Comparison of ENCODE assay signal across 10 cellular contexts in the genomic region with DNA sequence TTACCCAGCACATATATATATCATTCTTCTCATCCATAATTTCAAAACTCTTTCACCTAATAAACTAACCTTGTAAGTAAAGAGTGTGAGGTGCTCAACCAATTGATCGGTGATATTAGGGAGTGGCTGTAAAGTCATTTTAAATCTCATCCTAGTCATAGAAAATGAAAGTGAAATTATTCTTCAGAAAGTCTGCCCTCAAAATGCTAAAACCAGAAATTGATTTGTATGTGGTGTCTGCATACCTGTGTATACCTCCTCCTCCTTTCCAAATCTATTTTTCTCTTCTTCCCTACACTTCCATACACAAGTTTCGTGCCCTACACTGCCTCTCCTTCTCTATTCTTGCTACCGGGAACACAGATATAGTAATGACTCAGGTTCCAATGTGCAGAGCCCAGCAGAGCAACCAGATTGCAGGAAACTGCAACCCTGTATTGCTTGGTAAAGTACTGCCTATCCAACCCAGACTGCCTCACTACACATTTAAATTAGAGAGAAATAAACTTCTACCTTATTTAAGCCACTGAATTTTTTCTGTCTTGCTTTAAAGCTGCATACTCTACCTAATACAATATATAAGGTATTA. TPM values are rescaled to one million over a fixed set of nuclear protein-coding genes. Genes with fewer than 3 reads are reported as not detected.
A peak's percentile ranks its signal among the peaks of the same experiment; 100 is the strongest.
DNase-seq lines count a peak whose midpoint lies in the region; ATAC-seq and TF ChIP-seq lines count a peak whose summit lies in the region.
"Had no signal": no experiment of that assay in that cellular context is flagged by ENCODE, and none has a peak within 500 bp of the region (broad histone marks: within the 10 kb centered on the region; RNA-seq: fewer than 3 reads in every experiment).

No MANE protein-coding gene starts in this region.

- no peak overlapping the region for H2BK120ac ChIP-seq in mesendoderm (ENCODE audit: low read depth, low read length)

- peak overlapping the region; percentile 81 for H3K4me3 Mint-ChIP-seq in CD8-positive, alpha-beta T cell
- H3K4me3 Mint-ChIP-seq in IgD-negative memory B cell = peak overlapping the region; percentile 41 to 93 (median 86)

- no peaks in the 10 kb centered on the region for H3K36me3 Mint-ChIP-seq in CD8-positive, alpha-beta T cell
- H3K36me3 Mint-ChIP-seq in IgD-negative memory B cell = peaks cover 1% of the 10 kb centered on the region

- peaks cover 5% of the 10 kb centered on the region for H3K4me1 ChIP-seq in CD8-positive, alpha-beta T cell (ENCODE audit: insufficient read depth, low read length)
- no peaks in the 10 kb centered on the region for H3K4me1 ChIP-seq in mesendoderm (ENCODE audit: control insufficient read depth, low read depth, low read length)

- H3K4ac ChIP-seq in mesendoderm (ENCODE audit: low read depth, low read length) = no peak overlapping the region

- no peak overlapping the region for H4K5ac ChIP-seq in mesendoderm (ENCODE audit: low read length)

- no peak overlapping the region for H2BK15ac ChIP-seq in mesendoderm (replicated peaks; ENCODE audit: low read depth)

- H3K23ac ChIP-seq in mesendoderm (ENCODE audit: low read length) = no peak overlapping the region

- H3K9me3 Mint-ChIP-seq in CD8-positive, alpha-beta T cell = no peaks in the 10 kb centered on the region
- H3K9me3 Mint-ChIP-seq in IgD-negative memory B cell = no peaks in the 10 kb centered on the region

- H3K79me1 ChIP-seq in mesendoderm (ENCODE audit: low read length) = no peaks in the 10 kb centered on the region

- peak overlapping the region; percentile 8 for H3K4me3 ChIP-seq in CD8-positive, alpha-beta T cell (ENCODE audit: low read depth, low read length)
- H3K4me3 ChIP-seq in fibroblast of villous mesenchyme (ENCODE audit: low read depth, low read length) = peak overlapping the region; percentile 3
- no peak overlapping the region for H3K4me3 ChIP-seq in mesendoderm (ENCODE audit: low read length)

- intact Hi-C loops in CD8-positive, alpha-beta T cell (cut with DNase I, micrococcal nuclease) = loop anchor here (5.0 to 10.0 kb wide), 6 partner anchors 675 to 1485 kb away; a partner anchor contains a TSS

- H3K4me2 ChIP-seq in mesendoderm (ENCODE audit: low read length) = no peak overlapping the region

- H3K27me3 Mint-ChIP-seq in CD8-positive, alpha-beta T cell (ENCODE audit: low read depth) = no peaks in the 10 kb centered on the region
- no peaks in the 10 kb centered on the region for H3K27me3 Mint-ChIP-seq in IgD-negative memory B cell

- peak overlapping the region; percentile 17 for H3K27ac Mint-ChIP-seq in CD8-positive, alpha-beta T cell
- peak overlapping the region; percentile 20 to 83 (median 43) for H3K27ac Mint-ChIP-seq in IgD-negative memory B cell

- H3K79me2 ChIP-seq in mesendoderm (ENCODE audit: control insufficient read depth, insufficient read depth, low read length) = no peaks in the 10 kb centered on the region

- no peak overlapping the region for H4K8ac ChIP-seq in mesendoderm (ENCODE audit: low read depth, low read length)

- H3K18ac ChIP-seq in mesendoderm (ENCODE audit: low read length) = no peak overlapping the region

- TF ChIP-seq CTCF in CD8-positive, alpha-beta T cell (IDR thresholded peaks at IDR 0.05) = no peak
- TF ChIP-seq CTCF in fibroblast of villous mesenchyme (IDR thresholded peaks at IDR 0.05; ENCODE audit: insufficient read depth, low read depth, low read length) = no peak

- POLR2A ChIA-PET in CD8-positive, alpha-beta T cell (lab: Charles Lee) = no interaction called here

- DNase-seq in CD8-positive, alpha-beta T cell = no peak
- DNase-seq in fibroblast of villous mesenchyme (ENCODE audit: low read depth) (no peak), SW 1271 (lab: John Stamatoyannopoulos, UW) (no peak), mesendoderm (no peak), MV-4-11 (lab: John Stamatoyannopoulos, UW) (no peak)
- no peak for DNase-seq in stimulated activated naive CD4-positive, alpha-beta T cell treated with Interleukin-2 at 50 U/mL for 16 hours (lab: John Stamatoyannopoulos, UW)
- DNase-seq: hippocampal formation, Right ventricle myocardium superior had no signal

- H3K27me3 ChIP-seq in CD8-positive, alpha-beta T cell (ENCODE audit: insufficient read depth, low read length) = no peaks in the 10 kb centered on the region
- H3K27me3 ChIP-seq in mesendoderm (ENCODE audit: insufficient read depth, low read length, poor library complexity) = no peaks in the 10 kb centered on the region

- H3K36me3 ChIP-seq in CD8-positive, alpha-beta T cell (ENCODE audit: insufficient read depth, low read length) = no peaks in the 10 kb centered on the region
- no peaks in the 10 kb centered on the region for H3K36me3 ChIP-seq in mesendoderm (ENCODE audit: control insufficient read depth, insufficient read depth, low read length)

- H3K9ac ChIP-seq in mesendoderm (ENCODE audit: low read length) = no peak overlapping the region

- no peaks in the 10 kb centered on the region for H3K9me3 ChIP-seq in CD8-positive, alpha-beta T cell (ENCODE audit: low read length)

- peak; percentile 55 for ATAC-seq in CD8-positive, alpha-beta T cell
- peak; percentile 23 for ATAC-seq in GM21367 (IDR thresholded peaks at IDR 0.05; ENCODE audit: unreplicated experiment)

- no peak overlapping the region for H2BK5ac ChIP-seq in mesendoderm (ENCODE audit: low read length)

- CTCF ChIA-PET in CD8-positive, alpha-beta T cell (lab: Charles Lee) = no interaction called here

- H2AK5ac ChIP-seq in mesendoderm (ENCODE audit: low read length) = no peak overlapping the region

- 100% methylated on average over 1 of the region's 3 CpGs for WGBS in mesendoderm (ENCODE audit: extremely low coverage, insufficient coverage, low lambda C conversion rate)

- peaks cover 16% of the 10 kb centered on the region for H3K4me1 Mint-ChIP-seq in CD8-positive, alpha-beta T cell (ENCODE audit: low read depth)
- H3K4me1 Mint-ChIP-seq in IgD-negative memory B cell = peaks cover 25 to 31% (median 26%) of the 10 kb centered on the region in 3 donors

- no peak overlapping the region for H3K56ac ChIP-seq in mesendoderm (ENCODE audit: low read length)

- H3K27ac ChIP-seq in CD8-positive, alpha-beta T cell (ENCODE audit: low read depth, low read length) = no peak overlapping the region
- no peak overlapping the region for H3K27ac ChIP-seq in mesendoderm (ENCODE audit: low read depth, low read length)

RNA-seq across cellular contexts. Expression of a gene that starts 7.4 kb away (rescaled TPM):
- total RNA-seq in CD8-positive, alpha-beta T cell = 10 to 100 TPM; 29.7 to 30.0 TPM
- polyA plus RNA-seq in IgD-negative memory B cell = 63.0 TPM
- 92.1 and 107 TPM in 2 replicates for total RNA-seq in fibroblast of villous mesenchyme
- 13.6 TPM for polyA plus RNA-seq in mesendoderm (2013, experiment 1 of 2)
- polyA plus RNA-seq in mesendoderm (2013, experiment 2 of 2) = 14.7 TPM
